ENCODE assay signal across 24 cellular contexts in genomic region chr12:106631150-106631549, GRCh38. TPM values are rescaled to one million over a fixed set of nuclear protein-coding genes. Genes with fewer than 3 reads are reported as not detected.
DNase-seq lines count a peak whose midpoint lies in the region; ATAC-seq, FAIRE-seq and TF ChIP-seq lines count a peak whose summit lies in the region.
"Had no signal": no experiment of that assay in that cellular context is flagged by ENCODE, and none has a peak within 500 bp of the region (broad histone marks: within the 10 kb centered on the region; RNA-seq: fewer than 3 reads in every experiment).

No MANE protein-coding gene starts in this region.

- H3K4me3 Mint-ChIP-seq in mesothelial cell of epicardium: no peak overlapping the region
- no peak overlapping the region for H3K4me3 Mint-ChIP-seq in immature natural killer cell
- H3K4me3 Mint-ChIP-seq: CD4-positive, alpha-beta T cell had no signal

- H3K36me3 Mint-ChIP-seq in mesothelial cell of epicardium (no peaks in the 10 kb centered on the region), immature natural killer cell (no peaks in the 10 kb centered on the region)

- H3K4me3 ChIP-seq in HCT116 (replicated peaks in 1 of 2; ENCODE audit: low read depth in 1 of 2, low read length in 2 of 2) (no peak overlapping the region), GM12878 (no peak overlapping the region), iPS DF 6.9 (ENCODE audit: low read length) (no peak overlapping the region), smooth muscle cell (no peak overlapping the region)
- H3K4me3 ChIP-seq: A549 had no signal

- H3K4me1 Mint-ChIP-seq in mesothelial cell of epicardium: peaks cover 3% of the 10 kb centered on the region
- H3K4me1 Mint-ChIP-seq in immature natural killer cell: no peaks in the 10 kb centered on the region

- RAD21 ChIA-PET in HCT116 (lab: Charles Lee; ENCODE audit: low non-redundant PET in 1 of 2, low total read pairs in 2 of 2, uncharacterized antibody in 2 of 2, unreplicated experiment in 2 of 2): no interaction called here
- RAD21 ChIA-PET in GM12878 (lab: Charles Lee; ENCODE audit: unreplicated experiment): no interaction called here

- H3K27me3 ChIP-seq in HCT116 (ENCODE audit: insufficient read depth, low read length) (no peaks in the 10 kb centered on the region), GM12878 (replicated peaks in 1 of 2; ENCODE audit: control insufficient read depth in 2 of 2, insufficient read depth in 2 of 2, low read length in 1 of 2) (no peaks in the 10 kb centered on the region), iPS DF 6.9 (ENCODE audit: control insufficient read depth, insufficient read depth, low read length) (no peaks in the 10 kb centered on the region), smooth muscle cell (ENCODE audit: low read depth) (peaks cover 7% of the 10 kb centered on the region)

- H3K79me2 ChIP-seq in HCT116 (ENCODE audit: insufficient read depth, low read length): no peaks in the 10 kb centered on the region
- H3K79me2 ChIP-seq in GM12878 (ENCODE audit: control insufficient read depth, insufficient read depth, low read length): no peaks in the 10 kb centered on the region
- no peaks in the 10 kb centered on the region for H3K79me2 ChIP-seq in smooth muscle cell (ENCODE audit: low read depth)

- no peak for ATAC-seq in HCT116
- ATAC-seq in GM12878: no peak
- ATAC-seq: A549 had no signal

- WGBS in GM12878 (ENCODE audit: insufficient coverage, insufficient replicate concordance, low lambda C conversion rate, missing lambda C conversion rate): 14% methylated on average over 3 of the region's 3 CpGs
- WGBS in iPS DF 6.9 (ENCODE audit: insufficient coverage, insufficient read length): no CpG with 5 or more reads among the region's 3 CpGs
- 78% methylated on average over 3 of the region's 3 CpGs for WGBS in smooth muscle cell (ENCODE audit: low lambda C conversion rate)

- BruUV-seq in HCT116 (replicated peaks; lab: Mats Ljungman, UMichigan): no TSS peak
- BruUV-seq in GM12878 (replicated peaks; lab: Mats Ljungman, UMichigan): no TSS peak

- intact Hi-C loops in HCT116 (cut with micrococcal nuclease) (no loop called here), GM12878 (cut with micrococcal nuclease; ENCODE audit: unreplicated experiment) (no loop called here)

- TF ChIP-seq POLR2A in HCT116 (IDR thresholded peaks at IDR 0.05; ENCODE audit: borderline replicate concordance, extremely low read depth, insufficient read depth, insufficient read length): no peak
- no peak for TF ChIP-seq POLR2A in GM12878 (IDR thresholded peaks at IDR 0.05; ENCODE audit: low read depth, low read length)

- no peaks in the 10 kb centered on the region for H3F3A ChIP-seq in smooth muscle cell (ENCODE audit: low read depth)

- H3K9me3 ChIP-seq in HCT116 (ENCODE audit: control insufficient read depth in 1 of 2, insufficient read depth in 1 of 2, low read depth in 1 of 2, low read length in 2 of 2): no peaks in the 10 kb centered on the region
- no peaks in the 10 kb centered on the region for H3K9me3 ChIP-seq in GM12878 (replicated peaks; ENCODE audit: control insufficient read depth, insufficient read depth, low read length)
- H3K9me3 ChIP-seq in iPS DF 6.9 (ENCODE audit: control insufficient read depth, insufficient read depth, low read length): no peaks in the 10 kb centered on the region
- H3K9me3 ChIP-seq in smooth muscle cell (replicated peaks; ENCODE audit: low read depth): no peaks in the 10 kb centered on the region
- H3K9me3 ChIP-seq: A549 had no signal

- in situ Hi-C loops in GM12878 (cut with MboI): no loop called here

- peaks cover 1% of the 10 kb centered on the region for H3K9me3 Mint-ChIP-seq in mesothelial cell of epicardium
- no peaks in the 10 kb centered on the region for H3K9me3 Mint-ChIP-seq in immature natural killer cell
- H3K9me3 Mint-ChIP-seq: CD4-positive, alpha-beta T cell had no signal

- no peak overlapping the region for H2AFZ ChIP-seq in HCT116 (ENCODE audit: low read depth, low read length, poor library complexity, severe bottlenecking)
- no peak overlapping the region for H2AFZ ChIP-seq in GM12878 (ENCODE audit: control insufficient read depth, low read depth, low read length)
- H2AFZ ChIP-seq in smooth muscle cell (ENCODE audit: low read depth): no peak overlapping the region

- no peak overlapping the region for H3K4me2 ChIP-seq in HCT116 (ENCODE audit: low read length)
- H3K4me2 ChIP-seq in GM12878 (ENCODE audit: control insufficient read depth, insufficient read depth): no peak overlapping the region
- no peak overlapping the region for H3K4me2 ChIP-seq in smooth muscle cell

- H3K4me1 ChIP-seq in HCT116 (ENCODE audit: control insufficient read depth in 1 of 2, insufficient read depth in 2 of 2, low read length in 2 of 2) (peaks cover 22 to 35% of the 10 kb centered on the region in 2 experiments), GM12878 (ENCODE audit: control insufficient read depth, insufficient read depth, low read length) (no peaks in the 10 kb centered on the region), iPS DF 6.9 (ENCODE audit: control insufficient read depth, insufficient read depth, low read length) (no peaks in the 10 kb centered on the region), smooth muscle cell (ENCODE audit: low read depth) (no peaks in the 10 kb centered on the region)

- SMC1A ChIA-PET in GM12878 (lab: Charles Lee; ENCODE audit: uncharacterized antibody, unreplicated experiment): no interaction called here

- no peak overlapping the region for H3K27ac ChIP-seq in HCT116 (ENCODE audit: low read depth, low read length)
- no peak overlapping the region for H3K27ac ChIP-seq in GM12878 (ENCODE audit: control insufficient read depth, insufficient read depth)
- H3K27ac ChIP-seq in iPS DF 6.9 (ENCODE audit: low read length): no peak overlapping the region
- no peak overlapping the region for H3K27ac ChIP-seq in smooth muscle cell (ENCODE audit: low read depth)

- H3K9ac ChIP-seq in HCT116 (ENCODE audit: low read length) (no peak overlapping the region), GM12878 (ENCODE audit: control insufficient read depth, insufficient read depth, low read length) (no peak overlapping the region), smooth muscle cell (ENCODE audit: low read depth) (no peak overlapping the region)

- FAIRE-seq in GM12878 (lab: Jason Lieb, UNC): no peak
- FAIRE-seq: A549, GM12892, GM19239 had no signal

- no peak for TF ChIP-seq EP300 in GM12878 (IDR thresholded peaks at IDR 0.05; ENCODE audit: borderline replicate concordance in 1 of 2, control insufficient read depth in 1 of 2, low read depth in 2 of 2, low read length in 2 of 2)

- POLR2A ChIA-PET in HCT116 (lab: Charles Lee) (no interaction called here), GM12878 (lab: Charles Lee) (no interaction called here)

- H4K20me1 ChIP-seq in HCT116 (ENCODE audit: insufficient read depth) (no peaks in the 10 kb centered on the region), GM12878 (ENCODE audit: control insufficient read depth, insufficient read depth) (no peaks in the 10 kb centered on the region), smooth muscle cell (ENCODE audit: low read depth) (no peaks in the 10 kb centered on the region)

- H3K27me3 Mint-ChIP-seq in mesothelial cell of epicardium (ENCODE audit: low read depth) (peaks cover 21% of the 10 kb centered on the region), immature natural killer cell (ENCODE audit: low read depth in 3 of 3) (peaks cover 2 to 11% (median 4%) of the 10 kb centered on the region in 3 donors)

- TF ChIP-seq CTCF in GM10266 (IDR thresholded peaks at IDR 0.05; ENCODE audit: control insufficient read depth, insufficient read depth, low read depth, missing control alignments): peak; percentile 5
- peak in 2 of 3 experiments; percentile 7 to 17; a peak in 1 of 6 replicates for TF ChIP-seq CTCF in HCT116 (IDR thresholded peaks at IDR 0.05 in 2 of 3, conservative IDR thresholded peaks at IDR 0.05 in 1 of 3; ENCODE audit: borderline replicate concordance in 1 of 3, insufficient read depth in 1 of 3, low read depth in 2 of 3, low read length in 2 of 3)
- no peak for TF ChIP-seq CTCF in GM12878 (IDR thresholded peaks at IDR 0.05 in 2 of 3, conservative IDR thresholded peaks at IDR 0.05 in 1 of 3; ENCODE audit: control insufficient read depth in 2 of 3, extremely low read depth in 1 of 3, insufficient read depth in 1 of 3, low read depth in 3 of 3, low read length in 3 of 3)
- no peak for TF ChIP-seq CTCF in smooth muscle cell (IDR thresholded peaks at IDR 0.05; ENCODE audit: borderline replicate concordance, insufficient read depth, poor library complexity, severe bottlenecking)
- TF ChIP-seq CTCF in mesothelial cell of epicardium (IDR thresholded peaks at IDR 0.05; ENCODE audit: unreplicated experiment): no peak

- no peaks in the 10 kb centered on the region for H3K36me3 ChIP-seq in HCT116 (ENCODE audit: control insufficient read depth in 1 of 2, insufficient read depth in 2 of 2, low read length in 2 of 2)
- H3K36me3 ChIP-seq in GM12878 (ENCODE audit: control insufficient read depth in 2 of 2, insufficient read depth in 2 of 2, low read length in 1 of 2): no peaks in the 10 kb centered on the region
- no peaks in the 10 kb centered on the region; the same call in 1 of the 2 replicates for H3K36me3 ChIP-seq in iPS DF 6.9 (ENCODE audit: control insufficient read depth, insufficient read depth, low read length)
- H3K36me3 ChIP-seq in smooth muscle cell (ENCODE audit: low read depth): no peaks in the 10 kb centered on the region

- no peak overlapping the region for H3K27ac Mint-ChIP-seq in mesothelial cell of epicardium
- no peak overlapping the region for H3K27ac Mint-ChIP-seq in immature natural killer cell
- H3K27ac Mint-ChIP-seq: CD4-positive, alpha-beta T cell had no signal

- TF ChIP-seq RAD21 in HCT116 (IDR thresholded peaks at IDR 0.05; ENCODE audit: low read depth): 0 out of 2 replicates have a peak, but pooled peaks have one; percentile 22
- peak; percentile 32 for TF ChIP-seq RAD21 in GM12878 (IDR thresholded peaks at IDR 0.05; ENCODE audit: insufficient read depth, low read depth, low read length)

- no peak for DNase-seq in GM10266 (ENCODE audit: extremely low spot score)
- DNase-seq in HCT116 (ENCODE audit: low read depth, low spot score): no peak
- no peak for DNase-seq in GM12878 (ENCODE audit: low read depth, low spot score)
- DNase-seq in iPS DF 6.9 (ENCODE audit: low read depth, low spot score): peak; percentile 2
- DNase-seq in smooth muscle cell (lab: John Stamatoyannopoulos, UW; ENCODE audit: unreplicated experiment): no peak
- no peak for DNase-seq in dedifferentiated amniotic fluid mesenchymal stem cell (ENCODE audit: extremely low spot score)
- DNase-seq in mesothelial cell of epicardium (ENCODE audit: low spot score in 2 of 2, unreplicated experiment in 2 of 2): no peak
- DNase-seq in immature natural killer cell: no peak
- DNase-seq: CD4-positive, alpha-beta T cell; COR-L47; DMS79; KBM-7; NCI-H1092; NCI-H1436; NCI-H187 treated with DMSO at 0.1 percent for 48 hours; NK-92 treated with Interleukin-12 subunit alpha and Interleukin-12 subunit beta, amount 100 ng/mL, for 24 hours; OCI-M1; Right ventricle myocardium superior had no signal

- H3K9me2 ChIP-seq in HCT116 (ENCODE audit: insufficient read depth): no peaks in the 10 kb centered on the region

- CTCF ChIA-PET in HCT116 (lab: Charles Lee) (no interaction called here), GM12878 (lab: Yijun Ruan, JAX) (interaction anchor here (1.1 kb wide), 2 partner anchors 8 to 211 kb away, joined by 3 to 4 read pairs; no protein-coding TSS in a partner anchor)

RNA-seq across cellular contexts. Expression of gene RFX4, which starts 48.3 kb away (rescaled TPM):
- total RNA-seq in HCT116 (2021; ENCODE audit: unreplicated experiment): not detected
- 0.01 TPM in 1 of 2 replicates, not detected in the other for polyA plus RNA-seq in HCT116 (2012)
- not detected in 2 replicates for total RNA-seq in GM12878 (2013; cell fraction: nucleolus; rRNA removed)
- not detected in 2 replicates for total RNA-seq in GM12878 (2014; rRNA removed)
- not detected in 2 replicates for total RNA-seq in GM12878 (2014; rRNA removed; fragmentation: Illumina TruSeq; extraction: Trizol)
- total RNA-seq in GM12878 (2021): not detected in 2 replicates
- polyA plus RNA-seq in GM12878 (2011; ENCODE audit: low read depth): not detected
- polyA plus RNA-seq in GM12878 (2011; rRNA removed): not detected in 2 replicates
- polyA plus RNA-seq in GM12878 (2011; cell fraction: cytosol; rRNA removed): not detected in 2 replicates
- not detected in 2 replicates for polyA plus RNA-seq in GM12878 (2011; cell fraction: nucleus; rRNA removed)
- not detected in 2 replicates for polyA plus RNA-seq in GM12878 (2012)
- polyA plus RNA-seq in GM12878 (2014; fragmentation: Illumina TruSeq; extraction: Trizol): not detected in 2 replicates
- polyA plus RNA-seq in GM12878 (2014; fragmentation: Nextera tagmentation; extraction: Ambion mirVana): under 1 TPM in 1 of 2 experiments, not detected in 1; 0.02 TPM
- polyA plus RNA-seq in GM12878 (2014; rRNA removed): not detected in 2 replicates
- polyA plus RNA-seq in GM12878 (2016; fragmentation: Nextera tagmentation; extraction: Ambion mirVana): under 1 TPM in 1 of 2 experiments, not detected in 1; 0.23 TPM
- polyA minus RNA-seq in GM12878 (2011; rRNA and poly(A)+ RNA removed): not detected in 2 replicates
- polyA minus RNA-seq in GM12878 (2011; cell fraction: cytosol; rRNA and poly(A)+ RNA removed): not detected in 2 replicates
- polyA minus RNA-seq in GM12878 (2011; cell fraction: nucleus; rRNA and poly(A)+ RNA removed): not detected in 2 replicates
- not detected in 2 replicates for total RNA-seq in smooth muscle cell
- not detected in 2 replicates for polyA plus RNA-seq in smooth muscle cell
- total RNA-seq in mesothelial cell of epicardium: not detected in 3 replicates
- polyA plus RNA-seq in immature natural killer cell: not detected
- total RNA-seq: CD4-positive, alpha-beta T cell; H4; NCI-H460; Right ventricle myocardium superior had no signal
- polyA plus RNA-seq: A549, BJ had no signal

Comparison
In these comparisons a context has a peak if more than half of its experiments do, and no peak if none do; other contexts are left out.
1. CTCF ChIP-seq: peak in GM10266 (single experiment) and HCT116 (2 of 3); none in GM12878 (0 of 3), smooth muscle cell (single experiment) and mesothelial cell of epicardium (single experiment).